Comparison of ENCODE assay signal across 9 cellular contexts in genomic region chr16:85689285-85689949, GRCh38. TPM values are rescaled to one million over a fixed set of nuclear protein-coding genes. Genes with fewer than 3 reads are reported as not detected.
DNase-seq lines count a peak whose midpoint lies in the region; ATAC-seq and TF ChIP-seq lines count a peak whose summit lies in the region.
"Had no signal": no experiment of that assay in that cellular context is flagged by ENCODE, and none has a peak within 500 bp of the region (broad histone marks: within the 10 kb centered on the region; RNA-seq: fewer than 3 reads in every experiment).

No MANE protein-coding gene starts in this region.

- ATAC-seq in left lobe of liver: no peak
- ATAC-seq in HG03159 (IDR thresholded peaks at IDR 0.05; ENCODE audit: unreplicated experiment): no peak

- H3K36me3 Mint-ChIP-seq in chondrocyte (ENCODE audit: low read depth) (no peaks in the 10 kb centered on the region), neural progenitor cell (peaks cover 11% of the 10 kb centered on the region)

- H3K4me3 Mint-ChIP-seq in chondrocyte (ENCODE audit: unreplicated experiment): peak overlapping the region; percentile 58
- peak overlapping the region; percentile 85 for H3K4me3 Mint-ChIP-seq in neural progenitor cell

- no peaks in the 10 kb centered on the region for H3F3A ChIP-seq in neural progenitor cell (ENCODE audit: low read depth)

- peaks cover 13% of the 10 kb centered on the region for H4K20me1 ChIP-seq in neural progenitor cell (ENCODE audit: low read depth)

- H3K36me3 ChIP-seq in neural progenitor cell: no peaks in the 10 kb centered on the region

- no peaks in the 10 kb centered on the region for H3K4me1 Mint-ChIP-seq in chondrocyte (ENCODE audit: low read depth)
- H3K4me1 Mint-ChIP-seq in neural progenitor cell: peaks cover 22% of the 10 kb centered on the region

- H3K27me3 ChIP-seq in neural progenitor cell: peaks cover 22% of the 10 kb centered on the region

- H3K9me3 Mint-ChIP-seq in chondrocyte (ENCODE audit: low read depth) (no peaks in the 10 kb centered on the region), neural progenitor cell (no peaks in the 10 kb centered on the region)

- no peaks in the 10 kb centered on the region for H3K9me3 ChIP-seq in neural progenitor cell (ENCODE audit: low read depth)

- peak; percentile 93 for DNase-seq in COLO668 (lab: John Stamatoyannopoulos, UW; ENCODE audit: unreplicated experiment)
- DNase-seq in LNCaP clone FGC (ENCODE audit: low read depth): no peak
- no peak for DNase-seq in chondrocyte (ENCODE audit: low spot score)
- no peak for DNase-seq in neural progenitor cell (ENCODE audit: low spot score)
- no peak for DNase-seq in central memory CD4-positive, alpha-beta T cell
- DNase-seq in NOMO-1 (lab: John Stamatoyannopoulos, UW; ENCODE audit: unreplicated experiment in 2 of 2): no peak
- no peak for DNase-seq in left lobe of liver (ENCODE audit: low spot score)

- H3K4me3 ChIP-seq in LNCaP clone FGC (ENCODE audit: low read depth, low read length): peak overlapping the region; percentile 41
- peak overlapping the region; percentile 51 for H3K4me3 ChIP-seq in neural progenitor cell

- peaks cover 13% of the 10 kb centered on the region for H3K4me1 ChIP-seq in neural progenitor cell

- TF ChIP-seq CTCF in LNCaP clone FGC (IDR thresholded peaks at IDR 0.05; ENCODE audit: control insufficient read depth, extremely low read depth, insufficient read depth): no peak
- TF ChIP-seq CTCF in chondrocyte (IDR thresholded peaks at IDR 0.05): no peak
- no peak for TF ChIP-seq CTCF in neural progenitor cell (IDR thresholded peaks at IDR 0.05)

- no peak overlapping the region for H3K27ac Mint-ChIP-seq in chondrocyte (ENCODE audit: unreplicated experiment)
- no peak overlapping the region for H3K27ac Mint-ChIP-seq in neural progenitor cell

- peak overlapping the region; percentile 93 for H3K4me2 ChIP-seq in neural progenitor cell

- no peak overlapping the region for H3K9ac ChIP-seq in neural progenitor cell

- H3K27ac ChIP-seq in neural progenitor cell: no peak overlapping the region
- H3K27ac ChIP-seq: epithelial cell of prostate had no signal

- no peak overlapping the region for H2AFZ ChIP-seq in neural progenitor cell (replicated peaks)

- H3K79me2 ChIP-seq in neural progenitor cell (ENCODE audit: low read depth): peaks cover 38% of the 10 kb centered on the region

- H3K27me3 Mint-ChIP-seq in chondrocyte (ENCODE audit: low read depth) (peaks cover 10% of the 10 kb centered on the region), neural progenitor cell (ENCODE audit: insufficient read depth, low read depth) (peaks cover 8% of the 10 kb centered on the region)

RNA-seq across cellular contexts. Expression of gene GINS2, which starts 0.7 kb away (rescaled TPM):
- total RNA-seq in chondrocyte (3.1 to 10.9 TPM (median 3.8 TPM) in 3 replicates), neural progenitor cell (ENCODE audit: low replicate concordance) (47.9 and 51.9 TPM in 2 replicates), left lobe of liver (0.88 TPM)
